1 cellular context compared by ENCODE assay signal in the genomic region with DNA sequence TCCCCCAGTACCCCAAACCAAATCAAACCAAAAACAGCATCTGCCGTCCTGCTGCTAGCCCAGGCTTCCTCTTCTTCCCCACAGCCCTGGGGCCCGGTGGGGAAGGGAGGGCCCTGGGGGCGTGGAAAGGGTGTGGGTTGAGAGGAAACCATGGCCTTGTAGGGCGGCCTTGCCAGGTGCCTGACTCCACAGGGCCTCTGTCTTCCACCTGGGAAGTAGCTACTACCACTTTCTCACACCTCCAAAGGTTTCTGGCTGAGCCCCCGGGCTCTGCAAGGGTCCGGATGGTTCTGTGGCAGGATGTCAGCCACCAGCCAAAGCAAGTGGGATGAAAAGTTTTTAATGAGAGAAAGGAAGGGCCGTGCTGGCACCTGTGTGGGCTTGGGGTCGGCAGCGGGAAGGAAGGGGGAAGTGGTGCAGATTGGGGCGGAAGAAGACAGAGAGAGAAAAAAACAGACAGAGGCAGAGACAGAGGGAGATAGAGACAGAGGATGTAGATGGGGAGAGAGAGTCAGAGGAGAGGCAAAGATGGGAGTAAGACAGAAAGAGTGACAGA.
A peak's percentile ranks its signal among the peaks of the same experiment; 100 is the strongest.
TF ChIP-seq lines count a peak whose summit lies in the region.

No MANE protein-coding gene starts in this region.

TF ChIP-seq in GM12878, 131 proteins besides CTCF, POLR2A, EP300 and RAD21:
- 0 out of 2 replicates have a peak, but pooled peaks have one; percentile 22 for TF ChIP-seq MLLT1 (IDR thresholded peaks at IDR 0.05)
- peak; percentile 62 for TF ChIP-seq IKZF1 (conservative IDR thresholded peaks at IDR 0.05)
- peak; percentile 40; the same call in 1 of the 2 replicates for TF ChIP-seq SPI1 (IDR thresholded peaks at IDR 0.05; ENCODE audit: borderline replicate concordance, insufficient read depth, low read depth, low read length)
- no peak for TF ChIP-seq CEBPB (IDR thresholded peaks at IDR 0.05; ENCODE audit: borderline replicate concordance in 1 of 2, low read depth in 2 of 2, low read length in 2 of 2)
- peak; percentile 60; the same call in 1 of the 2 replicates for TF ChIP-seq NBN (IDR thresholded peaks at IDR 0.05)
- peak; percentile 57 for TF ChIP-seq EED (IDR thresholded peaks at IDR 0.05; ENCODE audit: low read depth)
- TF ChIP-seq SRF (IDR thresholded peaks at IDR 0.05; ENCODE audit: low read depth in 2 of 2, low read length in 2 of 2): peak; percentile 89 to 94
- peak; percentile 48 to 51; a peak in 2 of 4 replicates for TF ChIP-seq IKZF2 (IDR thresholded peaks at IDR 0.05)
- peak in 1 of 2 experiments; percentile 51; a peak in 1 of 4 replicates for TF ChIP-seq ETV6 (conservative IDR thresholded peaks at IDR 0.05 in 1 of 2, IDR thresholded peaks at IDR 0.05 in 1 of 2; ENCODE audit: borderline replicate concordance in 1 of 2, low read depth in 1 of 2)
- TF ChIP-seq RBBP5 (conservative IDR thresholded peaks at IDR 0.05): no peak
- TF ChIP-seq ZZZ3 (IDR thresholded peaks at IDR 0.05; ENCODE audit: control insufficient read depth, insufficient read length, low read depth): no peak
- 0 out of 2 replicates have a peak, but pooled peaks have one; percentile 16 for TF ChIP-seq TCF12 (IDR thresholded peaks at IDR 0.05; ENCODE audit: low read depth, low read length)
